Comparison of ENCODE assay signal across 8 cellular contexts in genomic region chr2:96638144-96639121, GRCh38.
A peak's percentile ranks its signal among the peaks of the same experiment; 100 is the strongest.
DNase-seq lines count a peak whose midpoint lies in the region; ATAC-seq and TF ChIP-seq lines count a peak whose summit lies in the region.

Gene KANSL3 (minus strand): TSS chr2:96638312. CDS start chr2:96637135, 1,177 bp downstream.

- TF ChIP-seq POLR2A in GM19193 (IDR thresholded peaks at IDR 0.05; ENCODE audit: extremely low read depth, insufficient read depth, insufficient read length), result peak; percentile 88

- DNase-seq in AG20443 (ENCODE audit: low spot score) (peak; percentile 97), NCI-H524 treated with DMSO at 0.1 percent for 48 hours (lab: John Stamatoyannopoulos, UW) (peak; percentile 35), kidney tubule cell (ENCODE audit: low spot score) (peak; percentile 95)
- DNase-seq in activated CD4-positive, alpha-beta T cell treated with anti-CD3 and anti-CD28 coated beads for 4 hours, result peak; percentile 84 to 85
- peak; percentile 79 to 84 (median 83) for DNase-seq in stimulated activated CD4-positive, alpha-beta T cell treated with anti-CD3 and anti-CD28 coated beads, Interleukin-1b, Interleukin-23, amount 100 ng/mL, for 24 hours (ENCODE audit: low read depth in 4 of 4, low spot score in 1 of 4)

- H3K27ac ChIP-seq in cingulate gyrus (ENCODE audit: low read depth, low read length), result peak within 1 kb of the TSS; percentile 69

- peak; percentile 89 for ATAC-seq in HG03439 (IDR thresholded peaks at IDR 0.05; ENCODE audit: unreplicated experiment)

Comparison
In these comparisons a context has a peak if more than half of its experiments do, and no peak if none do; other contexts are left out.
1. Peak in every context shown above with its lines: DNase-seq, ATAC-seq and H3K27ac ChIP-seq.
2. DNase-seq: peak in every context shown above with its lines; median percentile 97 in AG20443; 95 in kidney tubule cell; 84 in activated CD4-positive, alpha-beta T cell treated with anti-CD3 and anti-CD28 coated beads for 4 hours; 83 in stimulated activated CD4-positive, alpha-beta T cell treated with anti-CD3 and anti-CD28 coated beads, Interleukin-1b, Interleukin-23, amount 100 ng/mL, for 24 hours; 35 in NCI-H524 treated with DMSO at 0.1 percent for 48 hours.